ENCODE assay signal across 8 cellular contexts in genomic region chr13:41019027-41019487, GRCh38. TPM values are rescaled to one million over a fixed set of nuclear protein-coding genes. Genes with fewer than 3 reads are reported as not detected.
DNase-seq lines count a peak whose midpoint lies in the region; ATAC-seq and TF ChIP-seq lines count a peak whose summit lies in the region.

Gene ELF1 (minus strand): TSS chr13:41019316. CDS start chr13:40982054, 37,262 bp downstream.

- POLR2A ChIA-PET in BJ (lab: Charles Lee), result no interaction called here

- no peak within 1 kb of the TSS for H3K4me3 ChIP-seq in BJ (ENCODE audit: low read depth, low read length)
- peak within 1 kb of the TSS; percentile 15 to 36 (median 24) for H3K4me3 ChIP-seq in esophagus muscularis mucosa
- H3K4me3 ChIP-seq in upper lobe of right lung, result peak within 1 kb of the TSS; percentile 47

- DNase-seq in BJ (ENCODE audit: low read depth), result no peak
- peak; percentile 82 to 97 for DNase-seq in NOMO-1 (lab: John Stamatoyannopoulos, UW; ENCODE audit: unreplicated experiment in 2 of 2)
- peak; percentile 43 for DNase-seq in activated CD8-positive, alpha-beta memory T cell treated with anti-CD3 and anti-CD28 coated beads, Interleukin-2, amount 50 U/mL, for 4 hours
- DNase-seq in esophagus muscularis mucosa (ENCODE audit: extremely low spot score), result no peak
- DNase-seq in upper lobe of right lung, result no peak

- WGBS in esophagus muscularis mucosa, result 42% methylated on average over 4 of the region's 4 CpGs

- H3K27me3 Mint-ChIP-seq in nephron (ENCODE audit: low read depth), result no peaks in the 10 kb centered on the region

- H3K36me3 Mint-ChIP-seq in nephron (ENCODE audit: low read depth), result no peaks in the 10 kb centered on the region

- no peaks in the 10 kb centered on the region for H3K9me3 Mint-ChIP-seq in nephron

- H3K27ac ChIP-seq in esophagus muscularis mucosa (replicated peaks in 1 of 4) (peak within 1 kb of the TSS; percentile 38 to 61 (median 58)), upper lobe of right lung (peak within 1 kb of the TSS; percentile 86)

- peaks cover 12% of the 10 kb centered on the region for H3K4me1 Mint-ChIP-seq in nephron

- H3K4me1 ChIP-seq in esophagus muscularis mucosa (peaks cover 17 to 49% (median 41%) of the 10 kb centered on the region in 4 donors), upper lobe of right lung (peaks cover 20% of the 10 kb centered on the region)

- H3K27me3 ChIP-seq in BJ (ENCODE audit: control insufficient read depth, insufficient read depth, low read length), result no peaks in the 10 kb centered on the region
- H3K27me3 ChIP-seq in esophagus muscularis mucosa, result no peaks in the 10 kb centered on the region
- no peaks in the 10 kb centered on the region for H3K27me3 ChIP-seq in upper lobe of right lung

- H3K9me3 ChIP-seq in esophagus muscularis mucosa (no peaks in the 10 kb centered on the region), upper lobe of right lung (no peaks in the 10 kb centered on the region)

- H3K27ac Mint-ChIP-seq in nephron, result peak within 1 kb of the TSS; percentile 86 to 94 (median 88)

- CTCF ChIA-PET in BJ (lab: Yijun Ruan, JAX), result no interaction called here

- TF ChIP-seq EP300 in esophagus muscularis mucosa (IDR thresholded peaks at IDR 0.05), result no peak

- ATAC-seq in GM18907 (IDR thresholded peaks at IDR 0.05; ENCODE audit: unreplicated experiment) (peak; percentile 89), HG03097 (IDR thresholded peaks at IDR 0.05; ENCODE audit: low FRiP score, unreplicated experiment) (peak; percentile 70), upper lobe of right lung (peak; percentile 97)

- TF ChIP-seq CTCF in BJ (IDR thresholded peaks at IDR 0.05; ENCODE audit: insufficient read depth, low read depth, low read length) (no peak), esophagus muscularis mucosa (IDR thresholded peaks at IDR 0.05) (no peak), nephron (IDR thresholded peaks at IDR 0.05; ENCODE audit: unreplicated experiment in 3 of 3) (no peak), upper lobe of right lung (IDR thresholded peaks at IDR 0.05) (no peak)

- intact Hi-C loops in esophagus muscularis mucosa (cut with DNase I) (no loop called here), upper lobe of right lung (cut with DNase I) (no loop called here)

- H3K36me3 ChIP-seq in BJ (ENCODE audit: control insufficient read depth, insufficient read depth, low read length) (no peaks in the 10 kb centered on the region), esophagus muscularis mucosa (no peaks in the 10 kb centered on the region), upper lobe of right lung (no peaks in the 10 kb centered on the region)

- peak within 1 kb of the TSS; percentile 17 to 54 (median 38) for H3K4me3 Mint-ChIP-seq in nephron

- TF ChIP-seq POLR2A in esophagus muscularis mucosa (IDR thresholded peaks at IDR 0.05; ENCODE audit: low read depth), result no peak

RNA-seq across cellular contexts. Expression of gene ELF1, which starts in this region (rescaled TPM):
- polyA plus RNA-seq in BJ (2011; rRNA removed), result 35.8 and 41.7 TPM in 2 replicates
- 27.1 and 28.3 TPM in 2 replicates for polyA minus RNA-seq in BJ (2011; rRNA and poly(A)+ RNA removed)
- 10 to 100 TPM; 66.9 to 96.2 (median 72.1) TPM for total RNA-seq in esophagus muscularis mucosa
- total RNA-seq in upper lobe of right lung, result 81.5 TPM

Comparison
In these comparisons a context has a peak if more than half of its experiments do, and no peak if none do; other contexts are left out.
1. DNase-seq: peak in NOMO-1 (2 of 2) and activated CD8-positive, alpha-beta memory T cell treated with anti-CD3 and anti-CD28 coated beads, Interleukin-2, amount 50 U/mL, for 4 hours (single experiment); none in BJ (single experiment), esophagus muscularis mucosa (single experiment) and upper lobe of right lung (single experiment).
2. Peak in every context shown above with its lines, with median percentiles within 50 percentile points of each other: ATAC-seq.